32 cellular contexts compared by ENCODE assay signal in genomic region chr17:11404431-11404830, GRCh38.
A peak's percentile ranks its signal among the peaks of the same experiment; 100 is the strongest.
DNase-seq lines count a peak whose midpoint lies in the region; ATAC-seq, FAIRE-seq and TF ChIP-seq lines count a peak whose summit lies in the region.
"Had no signal": no experiment of that assay in that cellular context is flagged by ENCODE, and none has a peak within 500 bp of the region (broad histone marks: within the 10 kb centered on the region; RNA-seq: fewer than 3 reads in every experiment).

No MANE protein-coding gene starts in this region.

- WGBS in pancreas, 2 donors = 52 to 58% methylated on average over 6 of the region's 6 CpGs

- ATAC-seq in pancreas (peak; percentile 64 to 91 (median 68)), HG03432 (IDR thresholded peaks at IDR 0.05; ENCODE audit: unreplicated experiment) (no peak), left ventricle myocardium superior (no peak), GM18873 (IDR thresholded peaks at IDR 0.05; ENCODE audit: low FRiP score, unreplicated experiment) (no peak)
- ATAC-seq: activated CD4-positive, alpha-beta T cell treated with anti-CD3 and anti-CD28 coated beads for 36 hours; effector memory CD8-positive, alpha-beta T cell; HCT116; psoas muscle; T-helper 17 cell had no signal

- H3K36me3 ChIP-seq in pancreas (no peaks in the 10 kb centered on the region), H7 (replicated peaks; ENCODE audit: control insufficient read depth, insufficient read depth, low read length) (no peaks in the 10 kb centered on the region)
- H3K36me3 ChIP-seq: BLaER1, brain microvascular endothelial cell, esophagus muscularis mucosa, neutrophil, upper lobe of left lung had no signal

- intact Hi-C loops in pancreas (cut with DNase I) = no loop called here
- intact Hi-C loops in left ventricle myocardium superior (cut with micrococcal nuclease) = no loop called here

- H3K27me3 ChIP-seq in pancreas (no peaks in the 10 kb centered on the region), H7 (ENCODE audit: control insufficient read depth, insufficient read depth, low read length) (no peaks in the 10 kb centered on the region)
- H3K27me3 ChIP-seq: BLaER1, brain microvascular endothelial cell, esophagus muscularis mucosa, neutrophil, upper lobe of left lung had no signal

- no peak for TF ChIP-seq CTCF in pancreas (IDR thresholded peaks at IDR 0.05)

- peak; percentile 67 for DNase-seq in DMS 273 treated with DMSO at 0.1 percent for 48 hours (lab: John Stamatoyannopoulos, UW)
- peak; percentile 13 to 17 for DNase-seq in SHP77 (lab: John Stamatoyannopoulos, UW)
- DNase-seq in pancreas = peak in 3 of 6 donors; percentile 6 to 27 (median 14)
- DNase-seq in left ventricle myocardium superior = no peak
- DNase-seq in H7 = no peak
- DNase-seq: ACHN; activated CD4-positive, alpha-beta T cell treated with anti-CD3 and anti-CD28 coated beads for 36 hours; activated CD8-positive, alpha-beta memory T cell treated with anti-CD3 and anti-CD28 coated beads for 24 hours; activated T-cell treated with anti-CD3 and anti-CD28 coated beads, Interleukin-2, amount 50 U/mL, for 1 hour; brain microvascular endothelial cell; COR-L47; effector memory CD8-positive, alpha-beta T cell; hippocampal formation; immature natural killer cell; mammary epithelial cell; NCI-H1417 treated with DMSO at 0.1 percent for 48 hours; NCI-H510A; NK-92 treated with Interleukin-12 subunit alpha and Interleukin-12 subunit beta, amount 100 ng/mL, for 24 hours; psoas muscle; T-helper 17 cell had no signal

- FAIRE-seq in islet of Langerhans (lab: Jason Lieb, UNC) = peak; percentile 76
- FAIRE-seq in pancreas (lab: Jason Lieb, UNC) = no peak
- FAIRE-seq: frontal cortex, GM12892, RCC 7860 had no signal

- no peaks in the 10 kb centered on the region for H3K4me1 ChIP-seq in pancreas
- H3K4me1 ChIP-seq: BLaER1, esophagus muscularis mucosa, psoas muscle, upper lobe of left lung had no signal

- H3K9me3 ChIP-seq in pancreas = no peaks in the 10 kb centered on the region
- H3K9me3 ChIP-seq: neutrophil had no signal

- no peak overlapping the region for H3K27ac ChIP-seq in pancreas
- H3K27ac ChIP-seq: BLaER1, brain microvascular endothelial cell, esophagus muscularis mucosa, neutrophil, psoas muscle, SK-N-MC, upper lobe of left lung had no signal

- H3K4me3 ChIP-seq in pancreas = no peak overlapping the region
- H3K4me3 ChIP-seq in H7 (ENCODE audit: insufficient read depth, low read depth, low read length) = no peak overlapping the region
- H3K4me3 ChIP-seq: BLaER1, esophagus muscularis mucosa, psoas muscle, SK-N-MC, upper lobe of left lung had no signal

Comparison
In these comparisons a context has a peak if more than half of its experiments do, and no peak if none do; other contexts are left out.
1. DNase-seq: peak in DMS 273 treated with DMSO at 0.1 percent for 48 hours (single experiment) and SHP77 (2 of 2); none in left ventricle myocardium superior (single experiment) and H7 (single experiment).
2. ATAC-seq: peak in pancreas (4 of 4); none in HG03432 (single experiment), left ventricle myocardium superior (single experiment) and GM18873 (single experiment).